Comparison of ENCODE assay signal across 8 cellular contexts in genomic region chr12:12032771-12033588, GRCh38. TPM values are rescaled to one million over a fixed set of nuclear protein-coding genes. Genes with fewer than 3 reads are reported as not detected.
DNase-seq lines count a peak whose midpoint lies in the region; ATAC-seq and TF ChIP-seq lines count a peak whose summit lies in the region.

No MANE protein-coding gene starts in this region.

- no peaks in the 10 kb centered on the region for H3K27me3 ChIP-seq in HUES64 (ENCODE audit: insufficient read depth, low read length)
- no peaks in the 10 kb centered on the region for H3K27me3 ChIP-seq in NT2/D1 (ENCODE audit: insufficient read depth, insufficient read length)
- H3K27me3 ChIP-seq in esophagus (ENCODE audit: control insufficient read depth in 1 of 2, insufficient read depth in 2 of 2, low read length in 2 of 2) = no peaks in the 10 kb centered on the region

- no peaks in the 10 kb centered on the region for H3K9me3 ChIP-seq in HUES64 (ENCODE audit: insufficient read depth, low read depth, low read length)
- no peaks in the 10 kb centered on the region for H3K9me3 ChIP-seq in NT2/D1 (ENCODE audit: insufficient read depth, low read length)
- H3K9me3 ChIP-seq in esophagus (ENCODE audit: control insufficient read depth in 2 of 2, insufficient read depth in 1 of 2, low read depth in 1 of 2, low read length in 1 of 2) = no peaks in the 10 kb centered on the region
- H3K9me3 ChIP-seq in mucosa of descending colon = no peaks in the 10 kb centered on the region

- H3K4me1 ChIP-seq in HUES64 (ENCODE audit: insufficient read depth, low read length) (0 out of 2 replicates have a peak, but pooled peaks cover 8% of the 10 kb centered on the region), NT2/D1 (ENCODE audit: insufficient read depth, insufficient read length) (no peaks in the 10 kb centered on the region), esophagus (ENCODE audit: control insufficient read depth in 2 of 2, insufficient read depth in 2 of 2, low read length in 1 of 2) (peaks cover 0 to 9% of the 10 kb centered on the region in 2 donors), mucosa of descending colon (ENCODE audit: low read depth) (peaks cover 8% of the 10 kb centered on the region)

- peak; percentile 88 for ATAC-seq in mucosa of descending colon
- no peak for ATAC-seq in HG03521 (IDR thresholded peaks at IDR 0.05; ENCODE audit: unreplicated experiment)

- TF ChIP-seq CTCF in mucosa of descending colon (IDR thresholded peaks at IDR 0.05) = peak; percentile 69

- H3K27ac ChIP-seq in HUES64 (ENCODE audit: low read depth, low read length) = no peak overlapping the region
- H3K27ac ChIP-seq in esophagus (ENCODE audit: low read depth in 2 of 2, low read length in 1 of 2) = peak overlapping the region; percentile 71 to 86

- intact Hi-C loops in mucosa of descending colon (cut with DNase I, micrococcal nuclease) = loop anchor here (2.0 to 5.0 kb wide), 2 partner anchors 448 to 451 kb away; no protein-coding TSS in a partner anchor

- 43% methylated on average over 21 of the region's 24 CpGs for WGBS in HUES64
- 2 to 3% methylated on average over 24 of the region's 24 CpGs for WGBS in esophagus, 2 donors

- H3K36me3 ChIP-seq in HUES64 (ENCODE audit: insufficient read depth, low read length) (no peaks in the 10 kb centered on the region), NT2/D1 (ENCODE audit: insufficient read depth, insufficient read length, low read length) (no peaks in the 10 kb centered on the region), esophagus (ENCODE audit: control insufficient read depth in 2 of 2, insufficient read depth in 2 of 2, low read length in 1 of 2) (no peaks in the 10 kb centered on the region), mucosa of descending colon (ENCODE audit: low read depth) (no peaks in the 10 kb centered on the region)

- DNase-seq in DMS79 (lab: John Stamatoyannopoulos, UW) (peak; percentile 71), NT2/D1 (ENCODE audit: low read depth, low spot score) (peak; percentile 99), mucosa of descending colon (peak; percentile 82 to 91 (median 84))
- peak; percentile 73 for DNase-seq in activated T-cell treated with anti-CD3 and anti-CD28 coated beads, Interleukin-2, amount 50 U/mL, for 1 hour
- peak; percentile 42 to 53 for DNase-seq in stimulated activated CD8-positive, alpha-beta memory T cell treated with anti-CD3 and anti-CD28 coated beads, Interleukin-7, amount 100 ng/mL, for 1 hour (ENCODE audit: low read depth in 2 of 2)

- peak overlapping the region; percentile 67 for H3K9ac ChIP-seq in HUES64 (ENCODE audit: low read depth, low read length)
- H3K9ac ChIP-seq in NT2/D1 (ENCODE audit: insufficient read length, low read depth) = peak overlapping the region; percentile 76

- peak overlapping the region; percentile 47 for H3K4me3 ChIP-seq in HUES64 (ENCODE audit: low read length)
- H3K4me3 ChIP-seq in NT2/D1 (ENCODE audit: insufficient read length, low read depth) = no peak overlapping the region
- peak overlapping the region; percentile 29 to 47 for H3K4me3 ChIP-seq in esophagus (ENCODE audit: low read depth in 1 of 2, low read length in 2 of 2)
- H3K4me3 ChIP-seq in mucosa of descending colon = no peak overlapping the region

RNA-seq across cellular contexts. Expression of gene BCL2L14, which starts 37.8 kb away (rescaled TPM):
- 0.90 TPM for polyA plus RNA-seq in HUES64 (2013, experiment 1 of 2)
- polyA plus RNA-seq in HUES64 (2013, experiment 2 of 2) = 1.7 TPM
- under 1 TPM in 1 of 2 donors, not detected in 1; 0.15 TPM for polyA plus RNA-seq in esophagus
- 10 to 100 TPM; 27.3 to 74.4 (median 52.7) TPM for total RNA-seq in mucosa of descending colon

Comparison
In these comparisons a context has a peak if more than half of its experiments do, and no peak if none do; other contexts are left out.
1. DNase-seq: peak in every context shown above with its lines; median percentile 99 in NT2/D1; 84 in mucosa of descending colon; 73 in activated T-cell treated with anti-CD3 and anti-CD28 coated beads, Interleukin-2, amount 50 U/mL, for 1 hour; 71 in DMS79; 48 in stimulated activated CD8-positive, alpha-beta memory T cell treated with anti-CD3 and anti-CD28 coated beads, Interleukin-7, amount 100 ng/mL, for 1 hour.
2. H3K4me3 ChIP-seq: peak in HUES64 (single experiment) and esophagus (2 of 2); none in NT2/D1 (single experiment) and mucosa of descending colon (single experiment).